In genomic region chr10:17060289-17060688, GRCh38 we compare ENCODE assay signal across 25 cellular contexts.
"Had no signal": no experiment of that assay in that cellular context is flagged by ENCODE, and none has a peak within 500 bp of the region (broad histone marks: within the 10 kb centered on the region; RNA-seq: fewer than 3 reads in every experiment).

No MANE protein-coding gene starts in this region.

- DNase-seq: activated CD4-positive, alpha-beta memory T cell treated with anti-CD3 and anti-CD28 coated beads, Interleukin-2, amount 10 ng/mL, durations not matched to agents 7 days and 5 days; activated CD4-positive, alpha-beta T cell treated with anti-CD3 and anti-CD28 coated beads for 36 hours; activated CD4-positive, alpha-beta T cell treated with anti-CD3 and anti-CD28 coated beads, Interleukin-2, amount 50 U/mL, for 1 hour; activated CD4-positive, CD25-positive, alpha-beta regulatory T cell; activated gamma-delta T cell; activated naive CD4-positive, alpha-beta T cell treated with anti-CD3 and anti-CD28 coated beads for 36 hours; activated T-cell treated with anti-CD3 and anti-CD28 coated beads for 4 hours; activated T-cell treated with anti-CD3 and anti-CD28 coated beads, Interleukin-2, amount 50 U/mL, for 48 hours; amygdala; cerebellar nuclear complex; Kasumi-1; NCI-H1105 treated with DMSO at 0.1 percent for 48 hours; NCI-H1436 treated with DMSO at 0.1 percent for 48 hours; NCI-H187 treated with DMSO at 0.1 percent for 48 hours; NCI-H2081 treated with DMSO at 0.1 percent for 48 hours; NCI-H446; NCI-H524; Right ventricle myocardium superior; RPMI8226; SJCRH30; T-helper 2 cell; T1000 had no signal

- FAIRE-seq: TTC549 had no signal

- H3K9me3 Mint-ChIP-seq: activated CD4-positive, alpha-beta memory T cell treated with anti-CD3 and anti-CD28 coated beads, Interleukin-2, amount 10 ng/mL, durations not matched to agents 7 days and 5 days; activated naive CD4-positive, alpha-beta T cell treated with anti-CD3 and anti-CD28 coated beads for 36 hours; activated T-helper 17 cell treated with anti-CD3 and anti-CD28 coated beads, Interleukin-2, amount 50 U/mL, for 72 hours had no signal

- H3K36me3 ChIP-seq: SJCRH30 had no signal

- H3K27me3 Mint-ChIP-seq: activated CD4-positive, alpha-beta memory T cell treated with anti-CD3 and anti-CD28 coated beads, Interleukin-2, amount 10 ng/mL, durations not matched to agents 7 days and 5 days; activated CD4-positive, alpha-beta T cell treated with anti-CD3 and anti-CD28 coated beads for 36 hours; activated naive CD8-positive, alpha-beta T cell; activated T-helper 17 cell treated with anti-CD3 and anti-CD28 coated beads, Interleukin-2, amount 50 U/mL, for 72 hours had no signal

- H3K9me3 ChIP-seq: SJCRH30 had no signal

- ATAC-seq: activated CD4-positive, alpha-beta T cell treated with anti-CD3 and anti-CD28 coated beads for 36 hours; activated T-helper 17 cell treated with anti-CD3 and anti-CD28 coated beads, Interleukin-2, amount 50 U/mL, for 72 hours had no signal

- H3K4me3 ChIP-seq: SJCRH30 had no signal

- H3K27ac ChIP-seq: SJCRH30 had no signal

- H3K27me3 ChIP-seq: SJCRH30 had no signal

- H3K27ac Mint-ChIP-seq: activated CD4-positive, alpha-beta memory T cell treated with anti-CD3 and anti-CD28 coated beads, Interleukin-2, amount 10 ng/mL, durations not matched to agents 7 days and 5 days; activated naive CD4-positive, alpha-beta T cell treated with anti-CD3 and anti-CD28 coated beads for 36 hours; activated naive CD8-positive, alpha-beta T cell; activated T-helper 17 cell treated with anti-CD3 and anti-CD28 coated beads, Interleukin-2, amount 50 U/mL, for 72 hours had no signal

- H3K4me3 Mint-ChIP-seq: activated CD4-positive, alpha-beta memory T cell treated with anti-CD3 and anti-CD28 coated beads, Interleukin-2, amount 10 ng/mL, durations not matched to agents 7 days and 5 days; activated CD4-positive, alpha-beta T cell treated with anti-CD3 and anti-CD28 coated beads for 36 hours; activated naive CD4-positive, alpha-beta T cell treated with anti-CD3 and anti-CD28 coated beads for 36 hours; activated naive CD8-positive, alpha-beta T cell; activated T-helper 17 cell treated with anti-CD3 and anti-CD28 coated beads, Interleukin-2, amount 50 U/mL, for 72 hours had no signal
